ENCODE assay signal across 9 cellular contexts in genomic region chr11:12862761-12863469, GRCh38.
DNase-seq lines count a peak whose midpoint lies in the region; ATAC-seq, FAIRE-seq and TF ChIP-seq lines count a peak whose summit lies in the region.
"Had no signal": no experiment of that assay in that cellular context is flagged by ENCODE, and none has a peak within 500 bp of the region (broad histone marks: within the 10 kb centered on the region; RNA-seq: fewer than 3 reads in every experiment).

No MANE protein-coding gene starts in this region.

- ATAC-seq in HG02623 (IDR thresholded peaks at IDR 0.05; ENCODE audit: unreplicated experiment) (no peak), GM18519 (IDR thresholded peaks at IDR 0.05; ENCODE audit: low FRiP score, unreplicated experiment) (no peak), GM18505 (IDR thresholded peaks at IDR 0.05; ENCODE audit: unreplicated experiment) (no peak)
- ATAC-seq: CD8-positive, alpha-beta T cell had no signal

- H3K27ac Mint-ChIP-seq in mesothelial cell of epicardium: peak overlapping the region; percentile 97
- H3K27ac Mint-ChIP-seq: CD8-positive, alpha-beta T cell had no signal

- peak; percentile 84 for FAIRE-seq in endometrium (lab: Jason Lieb, UNC)

- no peak for TF ChIP-seq POLR2A in GM18505 (IDR thresholded peaks at IDR 0.05; ENCODE audit: borderline replicate concordance, extremely low read depth, insufficient read depth, insufficient read length)

- DNase-seq in A172 (ENCODE audit: low spot score) (peak; percentile 73), NCI-H1105 treated with DMSO at 0.1 percent for 48 hours (lab: John Stamatoyannopoulos, UW) (peak; percentile 88), mesothelial cell of epicardium (ENCODE audit: low spot score in 2 of 2, unreplicated experiment in 2 of 2) (peak; percentile 43 to 72), NCI-H2029 (lab: John Stamatoyannopoulos, UW) (no peak)
- DNase-seq: CD8-positive, alpha-beta T cell had no signal

- H3K36me3 Mint-ChIP-seq in mesothelial cell of epicardium: no peaks in the 10 kb centered on the region
- H3K36me3 Mint-ChIP-seq: CD8-positive, alpha-beta T cell had no signal

- peak overlapping the region; percentile 32 for H3K4me3 Mint-ChIP-seq in mesothelial cell of epicardium
- H3K4me3 Mint-ChIP-seq: CD8-positive, alpha-beta T cell had no signal

- H3K4me1 Mint-ChIP-seq in mesothelial cell of epicardium: peaks cover 45% of the 10 kb centered on the region

- H3K9me3 Mint-ChIP-seq in mesothelial cell of epicardium: no peaks in the 10 kb centered on the region
- H3K9me3 Mint-ChIP-seq: CD8-positive, alpha-beta T cell had no signal

- TF ChIP-seq CTCF in mesothelial cell of epicardium (IDR thresholded peaks at IDR 0.05; ENCODE audit: unreplicated experiment): no peak

- no peaks in the 10 kb centered on the region for H3K27me3 Mint-ChIP-seq in mesothelial cell of epicardium (ENCODE audit: low read depth)
